ENCODE assay signal across 10 cellular contexts in the genomic region with DNA sequence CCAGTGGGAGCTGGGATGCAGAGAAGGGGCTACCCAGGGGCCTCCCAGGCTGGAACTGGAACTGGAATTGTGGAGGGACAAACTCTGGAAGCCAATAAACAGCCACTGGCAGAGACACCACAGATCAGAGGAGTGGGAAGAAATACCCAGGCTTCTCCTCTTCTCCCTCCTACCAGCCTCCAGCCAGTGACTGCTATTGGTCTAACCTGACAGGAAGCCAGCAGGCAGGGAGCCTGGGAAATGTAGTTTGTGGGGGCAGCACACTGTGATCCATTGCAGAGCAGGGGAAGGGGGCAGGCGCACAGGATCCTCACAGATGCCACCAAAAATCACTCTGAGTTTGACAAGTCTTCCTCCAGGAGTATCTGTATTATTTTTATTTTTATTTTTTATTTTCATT. TPM values are rescaled to one million over a fixed set of nuclear protein-coding genes. Genes with fewer than 3 reads are reported as not detected.
A peak's percentile ranks its signal among the peaks of the same experiment; 100 is the strongest.
DNase-seq lines count a peak whose midpoint lies in the region; ATAC-seq and TF ChIP-seq lines count a peak whose summit lies in the region.
"Had no signal": no experiment of that assay in that cellular context is flagged by ENCODE, and none has a peak within 500 bp of the region (broad histone marks: within the 10 kb centered on the region; RNA-seq: fewer than 3 reads in every experiment).

No MANE protein-coding gene starts in this region.

- CTCF ChIA-PET in CD8-positive, alpha-beta memory T cell (lab: Charles Lee), result no interaction called here

- H3K36me3 ChIP-seq in CD8-positive, alpha-beta memory T cell (ENCODE audit: insufficient read depth, low read length), result no peaks in the 10 kb centered on the region

- peak; percentile 27 for DNase-seq in stimulated activated CD4-positive, alpha-beta T cell treated with anti-CD3 and anti-CD28 coated beads, Interleukin-15, amount 100 ng/mL, for 24 hours
- no peak for DNase-seq in stimulated activated CD4-positive, alpha-beta T cell treated with anti-CD3 and anti-CD28 coated beads, Interleukin-4, amount 100 ng/mL, for 24 hours
- peak; percentile 63 for DNase-seq in NCI-H2227 (lab: John Stamatoyannopoulos, UW; ENCODE audit: unreplicated experiment)
- DNase-seq in chondrocyte (ENCODE audit: low spot score), result peak; percentile 24
- no peak for DNase-seq in effector CD4-positive, alpha-beta T cell
- DNase-seq in CD8-positive, alpha-beta memory T cell, result no peak
- DNase-seq: kidney glomerular epithelial cell had no signal

- no peak for TF ChIP-seq CTCF in chondrocyte (IDR thresholded peaks at IDR 0.05)

- H3K4me1 ChIP-seq in CD8-positive, alpha-beta memory T cell (ENCODE audit: insufficient read depth, low read length), result no peaks in the 10 kb centered on the region

- POLR2A ChIA-PET in CD8-positive, alpha-beta memory T cell (lab: Charles Lee), result no interaction called here

- no peaks in the 10 kb centered on the region for H3K36me3 Mint-ChIP-seq in chondrocyte (ENCODE audit: low read depth)
- no peaks in the 10 kb centered on the region for H3K36me3 Mint-ChIP-seq in CD8-positive, alpha-beta memory T cell

- peaks cover 2% of the 10 kb centered on the region for H3K4me1 Mint-ChIP-seq in chondrocyte (ENCODE audit: low read depth)
- H3K4me1 Mint-ChIP-seq in CD8-positive, alpha-beta memory T cell, result peaks cover 0 to 7% (median 5%) of the 10 kb centered on the region in 3 donors

- peaks cover 12% of the 10 kb centered on the region for H3K27me3 ChIP-seq in CD8-positive, alpha-beta memory T cell (ENCODE audit: insufficient read depth, low read length, poor library complexity, severe bottlenecking)

- H3K27me3 Mint-ChIP-seq in chondrocyte (ENCODE audit: low read depth), result peaks cover 36% of the 10 kb centered on the region
- peaks cover 30 to 43% of the 10 kb centered on the region in 2 donors for H3K27me3 Mint-ChIP-seq in CD8-positive, alpha-beta memory T cell

- H3K9me3 ChIP-seq in CD8-positive, alpha-beta memory T cell (ENCODE audit: low read length), result no peaks in the 10 kb centered on the region

- ATAC-seq in GM19035 (IDR thresholded peaks at IDR 0.05; ENCODE audit: unreplicated experiment), result no peak
- no peak for ATAC-seq in GM21360 (IDR thresholded peaks at IDR 0.05; ENCODE audit: unreplicated experiment)

- no peak overlapping the region for H3K4me3 Mint-ChIP-seq in chondrocyte (ENCODE audit: unreplicated experiment)
- no peak overlapping the region for H3K4me3 Mint-ChIP-seq in CD8-positive, alpha-beta memory T cell

- no peaks in the 10 kb centered on the region for H3K9me3 Mint-ChIP-seq in chondrocyte (ENCODE audit: low read depth)
- H3K9me3 Mint-ChIP-seq in CD8-positive, alpha-beta memory T cell, result no peaks in the 10 kb centered on the region

- H3K27ac Mint-ChIP-seq in chondrocyte (ENCODE audit: unreplicated experiment), result no peak overlapping the region
- no peak overlapping the region for H3K27ac Mint-ChIP-seq in CD8-positive, alpha-beta memory T cell

- no peak overlapping the region for H3K4me3 ChIP-seq in CD8-positive, alpha-beta memory T cell (ENCODE audit: low read length)

- H3K27ac ChIP-seq in CD8-positive, alpha-beta memory T cell (ENCODE audit: low read depth, low read length), result no peak overlapping the region

RNA-seq across cellular contexts. Expression of a gene that starts 12.1 kb away (rescaled TPM):
- total RNA-seq in chondrocyte, result not detected in 3 replicates
- not detected for total RNA-seq in CD8-positive, alpha-beta memory T cell
- not detected for polyA plus RNA-seq in CD8-positive, alpha-beta memory T cell
- polyA plus RNA-seq: adipose tissue had no signal

RNA-seq across cellular contexts. Expression of a gene that starts 26.9 kb away (rescaled TPM):
- 57.3 to 61.6 TPM (median 60.1 TPM) in 3 replicates for total RNA-seq in chondrocyte
- total RNA-seq in CD8-positive, alpha-beta memory T cell, result 10 to 100 TPM; 51.8 to 55.5 TPM
- polyA plus RNA-seq in CD8-positive, alpha-beta memory T cell, result 45.4 TPM

Comparison
In these comparisons a context has a peak if more than half of its experiments do, and no peak if none do; other contexts are left out.
1. DNase-seq: peak in stimulated activated CD4-positive, alpha-beta T cell treated with anti-CD3 and anti-CD28 coated beads, Interleukin-15, amount 100 ng/mL, for 24 hours (single experiment), NCI-H2227 (single experiment) and chondrocyte (single experiment); none in stimulated activated CD4-positive, alpha-beta T cell treated with anti-CD3 and anti-CD28 coated beads, Interleukin-4, amount 100 ng/mL, for 24 hours (single experiment), effector CD4-positive, alpha-beta T cell (single experiment) and CD8-positive, alpha-beta memory T cell (0 of 5).